ENCODE assay signal across 1 cellular context in the genomic region with DNA sequence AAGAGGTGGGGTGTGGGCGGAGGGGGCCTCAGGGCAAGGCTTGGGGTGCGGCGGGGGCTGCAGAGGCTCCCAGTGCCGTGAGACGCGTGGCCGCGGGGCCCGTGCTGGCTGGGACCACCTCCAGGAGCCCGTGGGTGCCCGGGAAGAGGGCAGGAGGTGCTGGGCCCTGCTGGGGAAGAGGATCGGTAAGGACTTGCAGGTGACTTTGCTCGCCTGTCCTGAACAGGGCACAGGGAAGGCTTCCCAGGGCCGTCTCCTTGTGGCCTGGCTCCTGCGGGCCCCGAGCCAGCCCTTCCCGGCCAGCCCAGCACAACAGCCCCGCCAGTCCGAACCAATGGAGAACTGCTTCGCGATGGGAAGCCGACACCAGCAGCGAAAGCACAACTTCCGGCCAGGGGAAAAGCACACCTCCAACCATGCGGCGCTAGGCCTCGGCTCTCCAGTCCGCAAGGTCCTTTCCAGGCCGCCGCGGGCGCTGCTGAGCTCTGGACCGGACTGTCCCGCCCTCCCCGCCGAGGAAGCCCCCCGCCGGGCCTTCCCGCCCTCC.
TF ChIP-seq lines count a peak whose summit lies in the region.

No MANE protein-coding gene starts in this region.

TF ChIP-seq in GM23338, 12 proteins besides CTCF, POLR2A, EP300 and RAD21 (continued from another document):
- TF ChIP-seq EZH2phosphoT487 (IDR thresholded peaks at IDR 0.05; ENCODE audit: unreplicated experiment) (no peak), EZH2 (IDR thresholded peaks at IDR 0.05; ENCODE audit: low read depth, unreplicated experiment) (no peak), ZNF331 (CRISPR knock-in tag; IDR thresholded peaks at IDR 0.05; ENCODE audit: low read depth) (no peak), NANOG (IDR thresholded peaks at IDR 0.05; ENCODE audit: borderline replicate concordance) (no peak)
- TF ChIP-seq, protein P1, sequence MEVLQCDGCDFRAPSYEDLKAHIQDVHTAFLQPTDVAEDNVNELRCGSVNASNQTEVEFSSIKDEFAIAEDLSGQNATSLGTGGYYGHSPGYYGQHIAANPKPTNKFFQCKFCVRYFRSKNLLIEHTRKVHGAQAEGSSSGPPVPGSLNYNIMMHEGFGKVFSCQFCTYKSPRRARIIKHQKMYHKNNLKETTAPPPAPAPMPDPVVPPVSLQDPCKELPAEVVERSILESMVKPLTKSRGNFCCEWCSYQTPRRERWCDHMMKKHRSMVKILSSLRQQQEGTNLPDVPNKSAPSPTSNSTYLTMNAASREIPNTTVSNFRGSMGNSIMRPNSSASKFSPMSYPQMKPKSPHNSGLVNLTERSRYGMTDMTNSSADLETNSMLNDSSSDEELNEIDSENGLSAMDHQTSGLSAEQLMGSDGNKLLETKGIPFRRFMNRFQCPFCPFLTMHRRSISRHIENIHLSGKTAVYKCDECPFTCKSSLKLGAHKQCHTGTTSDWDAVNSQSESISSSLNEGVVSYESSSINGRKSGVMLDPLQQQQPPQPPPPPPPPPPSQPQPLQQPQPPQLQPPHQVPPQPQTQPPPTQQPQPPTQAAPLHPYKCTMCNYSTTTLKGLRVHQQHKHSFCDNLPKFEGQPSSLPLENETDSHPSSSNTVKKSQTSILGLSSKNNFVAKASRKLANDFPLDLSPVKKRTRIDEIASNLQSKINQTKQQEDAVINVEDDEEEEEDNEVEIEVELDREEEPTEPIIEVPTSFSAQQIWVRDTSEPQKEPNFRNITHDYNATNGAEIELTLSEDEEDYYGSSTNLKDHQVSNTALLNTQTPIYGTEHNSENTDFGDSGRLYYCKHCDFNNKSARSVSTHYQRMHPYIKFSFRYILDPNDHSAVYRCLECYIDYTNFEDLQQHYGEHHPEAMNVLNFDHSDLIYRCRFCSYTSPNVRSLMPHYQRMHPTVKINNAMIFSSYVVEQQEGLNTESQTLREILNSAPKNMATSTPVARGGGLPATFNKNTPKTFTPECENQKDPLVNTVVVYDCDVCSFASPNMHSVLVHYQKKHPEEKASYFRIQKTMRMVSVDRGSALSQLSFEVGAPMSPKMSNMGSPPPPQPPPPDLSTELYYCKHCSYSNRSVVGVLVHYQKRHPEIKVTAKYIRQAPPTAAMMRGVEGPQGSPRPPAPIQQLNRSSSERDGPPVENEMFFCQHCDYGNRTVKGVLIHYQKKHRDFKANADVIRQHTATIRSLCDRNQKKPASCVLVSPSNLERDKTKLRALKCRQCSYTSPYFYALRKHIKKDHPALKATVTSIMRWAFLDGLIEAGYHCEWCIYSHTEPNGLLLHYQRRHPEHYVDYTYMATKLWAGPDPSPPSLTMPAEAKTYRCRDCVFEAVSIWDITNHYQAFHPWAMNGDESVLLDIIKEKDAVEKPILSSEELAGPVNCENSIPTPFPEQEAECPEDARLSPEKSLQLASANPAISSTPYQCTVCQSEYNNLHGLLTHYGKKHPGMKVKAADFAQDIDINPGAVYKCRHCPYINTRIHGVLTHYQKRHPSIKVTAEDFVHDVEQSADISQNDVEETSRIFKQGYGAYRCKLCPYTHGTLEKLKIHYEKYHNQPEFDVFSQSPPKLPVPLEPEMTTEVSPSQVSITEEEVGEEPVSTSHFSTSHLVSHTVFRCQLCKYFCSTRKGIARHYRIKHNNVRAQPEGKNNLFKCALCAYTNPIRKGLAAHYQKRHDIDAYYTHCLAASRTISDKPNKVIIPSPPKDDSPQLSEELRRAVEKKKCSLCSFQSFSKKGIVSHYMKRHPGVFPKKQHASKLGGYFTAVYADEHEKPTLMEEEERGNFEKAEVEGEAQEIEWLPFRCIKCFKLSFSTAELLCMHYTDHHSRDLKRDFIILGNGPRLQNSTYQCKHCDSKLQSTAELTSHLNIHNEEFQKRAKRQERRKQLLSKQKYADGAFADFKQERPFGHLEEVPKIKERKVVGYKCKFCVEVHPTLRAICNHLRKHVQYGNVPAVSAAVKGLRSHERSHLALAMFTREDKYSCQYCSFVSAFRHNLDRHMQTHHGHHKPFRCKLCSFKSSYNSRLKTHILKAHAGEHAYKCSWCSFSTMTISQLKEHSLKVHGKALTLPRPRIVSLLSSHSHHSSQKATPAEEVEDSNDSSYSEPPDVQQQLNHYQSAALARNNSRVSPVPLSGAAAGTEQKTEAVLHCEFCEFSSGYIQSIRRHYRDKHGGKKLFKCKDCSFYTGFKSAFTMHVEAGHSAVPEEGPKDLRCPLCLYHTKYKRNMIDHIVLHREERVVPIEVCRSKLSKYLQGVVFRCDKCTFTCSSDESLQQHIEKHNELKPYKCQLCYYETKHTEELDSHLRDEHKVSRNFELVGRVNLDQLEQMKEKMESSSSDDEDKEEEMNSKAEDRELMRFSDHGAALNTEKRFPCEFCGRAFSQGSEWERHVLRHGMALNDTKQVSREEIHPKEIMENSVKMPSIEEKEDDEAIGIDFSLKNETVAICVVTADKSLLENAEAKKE (CRISPR knock-in tag; IDR thresholded peaks at IDR 0.05), result no peak
- TF ChIP-seq, protein P2, sequence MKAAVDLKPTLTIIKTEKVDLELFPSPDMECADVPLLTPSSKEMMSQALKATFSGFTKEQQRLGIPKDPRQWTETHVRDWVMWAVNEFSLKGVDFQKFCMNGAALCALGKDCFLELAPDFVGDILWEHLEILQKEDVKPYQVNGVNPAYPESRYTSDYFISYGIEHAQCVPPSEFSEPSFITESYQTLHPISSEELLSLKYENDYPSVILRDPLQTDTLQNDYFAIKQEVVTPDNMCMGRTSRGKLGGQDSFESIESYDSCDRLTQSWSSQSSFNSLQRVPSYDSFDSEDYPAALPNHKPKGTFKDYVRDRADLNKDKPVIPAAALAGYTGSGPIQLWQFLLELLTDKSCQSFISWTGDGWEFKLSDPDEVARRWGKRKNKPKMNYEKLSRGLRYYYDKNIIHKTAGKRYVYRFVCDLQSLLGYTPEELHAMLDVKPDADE (IDR thresholded peaks at IDR 0.05), result no peak
